In genomic region chr5:102375256-102375655, GRCh38 we compare ENCODE assay signal across 31 cellular contexts.
"Had no signal": no experiment of that assay in that cellular context is flagged by ENCODE, and none has a peak within 500 bp of the region (broad histone marks: within the 10 kb centered on the region; RNA-seq: fewer than 3 reads in every experiment).

No MANE protein-coding gene starts in this region.

- H3K36me3 ChIP-seq: adrenal gland, esophagus squamous epithelium, heart right ventricle, lower lobe of right lung, right lobe of liver, uterus, WERI-Rb-1 had no signal

- H3K4me1 ChIP-seq: adrenal gland, body of pancreas, esophagus squamous epithelium, heart right ventricle, lower lobe of right lung, right lobe of liver, uterus had no signal

- FAIRE-seq: endometrium had no signal

- H3K27me3 ChIP-seq: adrenal gland, body of pancreas, esophagus squamous epithelium, heart right ventricle, right lobe of liver, uterus had no signal

- DNase-seq: activated CD4-positive, alpha-beta T cell treated with anti-CD3 and anti-CD28 coated beads for 48 hours; activated CD4-positive, alpha-beta T cell treated with anti-CD3 and anti-CD28 coated beads, Interleukin-2, amount 50 U/mL, for 48 hours; activated CD8-positive, alpha-beta memory T cell treated with anti-CD3 and anti-CD28 coated beads for 24 hours; activated effector memory CD4-positive, alpha-beta T cell treated with Interleukin-2 at 50 U/mL for 16 hours; activated naive CD4-positive, alpha-beta T cell treated with Interleukin-2 at 50 U/mL for 16 hours; adrenal gland; aorta; body of pancreas; caudate nucleus; dermis blood vessel endothelial cell; effector CD4-positive, alpha-beta T cell; esophagus squamous epithelium; foreskin melanocyte; heart right ventricle; kidney glomerular epithelial cell; lower lobe of right lung; mesendoderm; posterior cingulate gyrus; right lobe of liver; stimulated activated CD4-positive, alpha-beta T cell treated with anti-CD3 and anti-CD28 coated beads, Interleukin-12 subunit alpha, Interleukin-12 subunit beta, amount 100 ng/mL, for 4 hours; stimulated activated CD4-positive, alpha-beta T cell treated with anti-CD3 and anti-CD28 coated beads, Interleukin-4, amount 100 ng/mL, for 1 hour; stimulated activated naive CD8-positive, alpha-beta T cell treated with anti-CD3 and anti-CD28 coated beads, Interleukin-15, Interleukin-2, amounts not matched to agents 100 U/mL and 50 U/mL, for 24 hours; T-helper 17 cell; T1000; uterus; WERI-Rb-1 had no signal

- H3K27ac ChIP-seq: adrenal gland, body of pancreas, epithelial cell of prostate, esophagus squamous epithelium, heart right ventricle, lower lobe of right lung, right lobe of liver, skin epidermis, uterus, WERI-Rb-1 had no signal

- H3K9me3 ChIP-seq: adrenal gland, body of pancreas, esophagus squamous epithelium, lower lobe of right lung, right lobe of liver, uterus had no signal

- ATAC-seq: activated CD4-positive, CD25-positive, alpha-beta regulatory T cell treated with anti-CD3 and anti-CD28 coated beads, Interleukin-2, amount 50 U/mL, for 24 hours; body of pancreas; heart right ventricle; left lobe of liver; lower lobe of right lung; right lobe of liver; stimulated activated naive CD8-positive, alpha-beta T cell treated with anti-CD3 and anti-CD28 coated beads, Interleukin-15, Interleukin-2, amounts not matched to agents 100 U/mL and 50 U/mL, for 24 hours; T-helper 17 cell had no signal

- H3K4me3 ChIP-seq: adrenal gland, body of pancreas, esophagus squamous epithelium, heart right ventricle, lower lobe of right lung, right lobe of liver, skin epidermis, uterus had no signal
